Comparison of ENCODE assay signal across 26 cellular contexts in the genomic region with DNA sequence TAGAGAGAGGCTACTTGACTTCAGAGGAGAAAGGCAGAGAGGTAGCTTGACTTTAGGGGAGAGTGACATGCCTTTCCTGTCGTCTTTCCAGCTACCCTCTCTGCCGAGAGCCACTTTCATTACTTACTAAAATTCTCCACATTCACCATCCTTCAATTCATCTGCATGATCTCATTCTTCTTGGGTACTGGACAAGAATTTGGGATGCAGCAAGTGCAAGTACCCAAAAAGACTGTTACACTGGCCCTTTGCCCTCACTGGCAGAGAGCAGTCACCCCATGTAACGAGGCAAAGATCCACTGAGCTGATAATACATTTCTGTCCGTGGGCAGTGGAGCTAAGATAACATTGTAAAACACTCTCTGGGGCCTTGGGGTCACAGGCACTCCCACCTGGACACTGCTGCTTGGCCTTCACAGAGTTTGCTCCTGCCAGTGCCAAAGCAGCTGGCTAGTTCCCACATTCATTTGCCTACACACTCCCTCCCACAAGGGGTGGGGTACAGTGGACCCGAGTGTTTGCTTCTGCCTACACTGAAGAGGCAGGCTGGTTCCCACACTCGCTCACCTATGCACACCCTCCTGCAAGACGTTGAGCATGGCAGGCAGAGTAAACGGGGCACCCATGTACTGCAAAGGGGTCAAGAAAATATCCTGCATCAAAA.
"Had no signal": no experiment of that assay in that cellular context is flagged by ENCODE, and none has a peak within 500 bp of the region (broad histone marks: within the 10 kb centered on the region; RNA-seq: fewer than 3 reads in every experiment).

No MANE protein-coding gene starts in this region.

- DNase-seq: activated B cell treated with CpG ODN at 0.5 μM for 24 hours; activated CD4-positive, alpha-beta T cell treated with anti-CD3 and anti-CD28 coated beads, Interleukin-2, amount 50 U/mL, for 4 hours; activated effector memory CD4-positive, alpha-beta T cell treated with anti-CD3 and anti-CD28 coated beads, Interleukin-2, amount 50 U/mL, for 16 hours; activated naive CD4-positive, alpha-beta T cell treated with anti-CD3 and anti-CD28 coated beads for 36 hours; activated naive CD8-positive, alpha-beta T cell treated with anti-CD3 and anti-CD28 coated beads, Interleukin-2, amount 10 ng/mL, durations not matched to agents 7 days and 5 days; brain microvascular endothelial cell; dorsolateral prefrontal cortex; effector memory CD4-positive, alpha-beta T cell; kidney glomerular epithelial cell; left lung; lower lobe of right lung; mesenchymal stem cell; naive thymus-derived CD8-positive, alpha-beta T cell; retina; sigmoid colon; small intestine; stimulated activated CD4-positive, alpha-beta T cell treated with anti-CD3 and anti-CD28 coated beads, Interleukin-4, amount 100 ng/mL, for 4 hours; stimulated activated CD8-positive, alpha-beta memory T cell treated with anti-CD3 and anti-CD28 coated beads, Interleukin-4, amount 100 ng/mL, for 48 hours; stimulated activated naive CD4-positive, alpha-beta T cell treated with Interleukin-2 at 50 U/mL for 16 hours; T-helper 2 cell; uterus had no signal

- H3K9me3 Mint-ChIP-seq: activated naive CD8-positive, alpha-beta T cell treated with anti-CD3 and anti-CD28 coated beads, Interleukin-2, amount 10 ng/mL, durations not matched to agents 7 days and 5 days had no signal

- ATAC-seq: left lung; naive thymus-derived CD8-positive, alpha-beta T cell had no signal

- H3K9me3 ChIP-seq: ascending aorta, lower lobe of right lung, neutrophil, prostate gland, sigmoid colon, tibial nerve, uterus had no signal

- H3K4me3 Mint-ChIP-seq: activated B cell treated with CpG ODN at 0.5 μM for 24 hours; activated naive CD4-positive, alpha-beta T cell treated with anti-CD3 and anti-CD28 coated beads for 36 hours; activated naive CD8-positive, alpha-beta T cell treated with anti-CD3 and anti-CD28 coated beads, Interleukin-2, amount 10 ng/mL, durations not matched to agents 7 days and 5 days; naive thymus-derived CD8-positive, alpha-beta T cell had no signal

- H3K4me1 Mint-ChIP-seq: activated naive CD8-positive, alpha-beta T cell treated with anti-CD3 and anti-CD28 coated beads, Interleukin-2, amount 10 ng/mL, durations not matched to agents 7 days and 5 days; naive thymus-derived CD8-positive, alpha-beta T cell had no signal

- H3K36me3 ChIP-seq: ascending aorta, brain microvascular endothelial cell, left lung, lower lobe of right lung, neutrophil, prostate gland, sigmoid colon, tibial nerve, uterus had no signal

- H3K27ac ChIP-seq: ascending aorta, brain microvascular endothelial cell, coronary artery, dorsolateral prefrontal cortex, left lung, lower lobe of right lung, neutrophil, prostate gland, sigmoid colon, tibial nerve, uterus had no signal

- H3K27me3 ChIP-seq: ascending aorta, brain microvascular endothelial cell, dorsolateral prefrontal cortex, left lung, neutrophil, sigmoid colon, tibial nerve, uterus had no signal

- H3K27ac Mint-ChIP-seq: activated B cell treated with CpG ODN at 0.5 μM for 24 hours; activated naive CD4-positive, alpha-beta T cell treated with anti-CD3 and anti-CD28 coated beads for 36 hours; activated naive CD8-positive, alpha-beta T cell treated with anti-CD3 and anti-CD28 coated beads, Interleukin-2, amount 10 ng/mL, durations not matched to agents 7 days and 5 days; naive thymus-derived CD8-positive, alpha-beta T cell had no signal

- H3K36me3 Mint-ChIP-seq: activated naive CD8-positive, alpha-beta T cell treated with anti-CD3 and anti-CD28 coated beads, Interleukin-2, amount 10 ng/mL, durations not matched to agents 7 days and 5 days had no signal

- H3K4me3 ChIP-seq: ascending aorta, coronary artery, dorsolateral prefrontal cortex, left lung, lower lobe of right lung, prostate gland, sigmoid colon, tibial nerve, uterus had no signal

- H3K27me3 Mint-ChIP-seq: activated B cell treated with CpG ODN at 0.5 μM for 24 hours; activated naive CD8-positive, alpha-beta T cell treated with anti-CD3 and anti-CD28 coated beads, Interleukin-2, amount 10 ng/mL, durations not matched to agents 7 days and 5 days; naive thymus-derived CD8-positive, alpha-beta T cell had no signal

- H3K4me1 ChIP-seq: ascending aorta, left lung, lower lobe of right lung, prostate gland, sigmoid colon, tibial nerve, uterus had no signal
